1 cellular context compared by ENCODE assay signal in genomic region chr3:42182555-42182954, GRCh38.
TF ChIP-seq lines count a peak whose summit lies in the region.

No MANE protein-coding gene starts in this region.

TF ChIP-seq in IMR-90, 13 proteins besides CTCF, POLR2A, EP300 and RAD21 (continued from another document):
- no peak for TF ChIP-seq ELK1 (IDR thresholded peaks at IDR 0.05; ENCODE audit: borderline replicate concordance, low read depth, low read length)
